21 cellular contexts compared by ENCODE assay signal in genomic region chr19:3245050-3245449, GRCh38. TPM values are rescaled to one million over a fixed set of nuclear protein-coding genes. Genes with fewer than 3 reads are reported as not detected.
DNase-seq lines count a peak whose midpoint lies in the region; ATAC-seq, FAIRE-seq and TF ChIP-seq lines count a peak whose summit lies in the region.
"Had no signal": no experiment of that assay in that cellular context is flagged by ENCODE, and none has a peak within 500 bp of the region (broad histone marks: within the 10 kb centered on the region; RNA-seq: fewer than 3 reads in every experiment).

No MANE protein-coding gene starts in this region.

- no peak overlapping the region for H3K4me3 Mint-ChIP-seq in naive thymus-derived CD8-positive, alpha-beta T cell
- H3K4me3 Mint-ChIP-seq: CD4-positive, alpha-beta memory T cell; GM23338 had no signal

- in situ Hi-C loops in GM13976 (cut with MboI; ENCODE audit: low sequenced_read_pairs, unreplicated experiment): no loop called here

- H2BK20ac ChIP-seq in H1 (ENCODE audit: low read length): no peak overlapping the region

- POLR2A ChIA-PET in HEK293 (lab: Yijun Ruan, JAX) (interaction anchor here (0.6 kb wide), 1 partner anchor 8 kb away, joined by 3 read pairs; no protein-coding TSS in a partner anchor), H1 (lab: Charles Lee; ENCODE audit: partially characterized antibody) (interaction anchor here (0.6 to 1.4 kb wide), 3 partner anchors 11 to 33 kb away, joined by 3 to 7 read pairs (median 3); no protein-coding TSS in a partner anchor)
- POLR2A ChIA-PET in naive thymus-derived CD8-positive, alpha-beta T cell (lab: Charles Lee): no interaction called here

- ATAC-seq in left ventricle myocardium superior: no peak
- ATAC-seq in naive thymus-derived CD8-positive, alpha-beta T cell: no peak
- ATAC-seq: GM23338 had no signal

- H4K8ac ChIP-seq in H1 (ENCODE audit: extremely low read depth, insufficient read depth, low read length): no peak overlapping the region
- no peak overlapping the region for H4K8ac ChIP-seq in trophoblast cell (ENCODE audit: low read depth, low read length)

- peaks cover 10% of the 10 kb centered on the region; the same call in 1 of the 2 replicates for H3K79me1 ChIP-seq in H1 (ENCODE audit: low read depth, low read length)
- H3K79me1 ChIP-seq in trophoblast cell (ENCODE audit: low read length): no peaks in the 10 kb centered on the region

- no peak overlapping the region; a peak in 1 of 7 replicates for H3K9ac ChIP-seq in H1 (replicated peaks in 1 of 4; ENCODE audit: extremely low read depth in 1 of 4, low read depth in 3 of 4, low read length in 3 of 4)
- no peak overlapping the region for H3K9ac ChIP-seq in trophoblast cell (ENCODE audit: low read length)

- peaks cover 12% of the 10 kb centered on the region for H3K23me2 ChIP-seq in H1 (ENCODE audit: low read depth, low read length)

- H3K14ac ChIP-seq in H1 (ENCODE audit: insufficient read length) (no peak overlapping the region), trophoblast cell (ENCODE audit: low read length) (no peak overlapping the region)

- H4K20me1 ChIP-seq in H1 (replicated peaks in 1 of 2; ENCODE audit: control insufficient read depth in 1 of 2, insufficient read depth in 2 of 2, low read length in 2 of 2): peaks cover 7 to 21% of the 10 kb centered on the region in 2 experiments

- H3K4me2 ChIP-seq in H1 (ENCODE audit: insufficient read depth in 1 of 2, low read depth in 2 of 2, low read length in 2 of 2): no peak overlapping the region; a peak in 1 of 4 replicates
- no peak overlapping the region for H3K4me2 ChIP-seq in trophoblast cell (ENCODE audit: low read length)
- H3K4me2 ChIP-seq: GM23338 had no signal

- H2BK5ac ChIP-seq in H1 (ENCODE audit: low read depth, low read length) (no peak overlapping the region; the same call in 1 of the 2 replicates), trophoblast cell (ENCODE audit: low read depth, low read length, poor library complexity) (no peak overlapping the region)

- TF ChIP-seq CTCF in HEK293 (tag by site-specific recombination; IDR thresholded peaks at IDR 0.05) (no peak; the same call in 1 of the 2 replicates), H1 (IDR thresholded peaks at IDR 0.05; ENCODE audit: control extremely low read depth in 1 of 3, insufficient read depth in 1 of 3, low read depth in 1 of 3, low read length in 3 of 3) (no peak), GM13976 (IDR thresholded peaks at IDR 0.05; ENCODE audit: borderline replicate concordance, control extremely low read depth, extremely low read depth, insufficient read depth, missing control alignments) (no peak)

- H3K4me1 ChIP-seq in HEK293 (ENCODE audit: control insufficient read depth, insufficient read depth, low read length) (no peaks in the 10 kb centered on the region), H1 (replicated peaks in 1 of 4; ENCODE audit: control insufficient read depth in 3 of 4, insufficient read depth in 4 of 4, low read length in 3 of 4) (peaks cover 0 to 3% (median 0%) of the 10 kb centered on the region in 4 experiments; a peak in 1 of 7 replicates), trophoblast cell (ENCODE audit: control insufficient read depth in 1 of 2, insufficient read depth in 2 of 2, low read length in 2 of 2) (no peaks in the 10 kb centered on the region)
- H3K4me1 ChIP-seq: HAP-1 had no signal

- H4K91ac ChIP-seq in H1 (replicated peaks; ENCODE audit: insufficient read length, low read length) (no peak overlapping the region), trophoblast cell (ENCODE audit: low read depth, low read length) (no peak overlapping the region)

- no peak overlapping the region for H3K4me3 ChIP-seq in HEK293 (ENCODE audit: low read depth, low read length)
- no peak overlapping the region for H3K4me3 ChIP-seq in H1 (ENCODE audit: extremely low read depth in 1 of 4, insufficient read depth in 2 of 4, low read depth in 3 of 4, low read length in 4 of 4)
- peak overlapping the region; percentile 38 for H3K4me3 ChIP-seq in trophoblast cell (ENCODE audit: low read depth, low read length)
- H3K4me3 ChIP-seq: GM23338, HAP-1 had no signal

- H3K18ac ChIP-seq in H1 (ENCODE audit: extremely low read depth, low read length) (no peak overlapping the region), trophoblast cell (ENCODE audit: low read length) (no peak overlapping the region)

- H3K27ac Mint-ChIP-seq in naive thymus-derived CD8-positive, alpha-beta T cell: no peak overlapping the region
- H3K27ac Mint-ChIP-seq: CD4-positive, alpha-beta memory T cell; GM23338 had no signal

- H4K5ac ChIP-seq in H1 (ENCODE audit: insufficient read length, low read depth, low read length): no peak overlapping the region

- H2AFZ ChIP-seq in H1 (ENCODE audit: low read length) (no peak overlapping the region), trophoblast cell (ENCODE audit: insufficient read depth, low read length, poor library complexity) (no peak overlapping the region)
- H2AFZ ChIP-seq: GM23338 had no signal

- H3K79me2 ChIP-seq in H1 (ENCODE audit: control insufficient read depth in 1 of 2, insufficient read depth in 2 of 2, low read length in 2 of 2): no peaks in the 10 kb centered on the region
- no peaks in the 10 kb centered on the region for H3K79me2 ChIP-seq in trophoblast cell (ENCODE audit: control insufficient read depth, insufficient read depth, low read length, poor library complexity)

- H3K36me3 ChIP-seq in HEK293 (ENCODE audit: control insufficient read depth in 2 of 2, insufficient read depth in 1 of 2, low read length in 2 of 2) (no peaks in the 10 kb centered on the region), H1 (ENCODE audit: control insufficient read depth in 2 of 4, insufficient read depth in 4 of 4, low read length in 3 of 4) (peaks cover 0 to 4% (median 0%) of the 10 kb centered on the region in 4 experiments; a peak in 1 of 8 replicates), trophoblast cell (ENCODE audit: control insufficient read depth in 1 of 2, insufficient read depth in 2 of 2, low read length in 2 of 2) (no peaks in the 10 kb centered on the region)
- H3K36me3 ChIP-seq: HAP-1 had no signal

- H4K12ac ChIP-seq in trophoblast cell (ENCODE audit: low read depth, low read length): no peak overlapping the region

- H3K27ac ChIP-seq in HEK293 (ENCODE audit: extremely low read depth, low read depth, low read length): no peak overlapping the region
- no peak overlapping the region for H3K27ac ChIP-seq in H1 (ENCODE audit: low read depth, low read length)
- H3K27ac ChIP-seq in trophoblast cell (ENCODE audit: low read depth, low read length): no peak overlapping the region

- no peaks in the 10 kb centered on the region for H3K36me3 Mint-ChIP-seq in naive thymus-derived CD8-positive, alpha-beta T cell
- H3K36me3 Mint-ChIP-seq: CD4-positive, alpha-beta memory T cell had no signal

- WGBS in H1 (ENCODE audit: extremely low coverage in 1 of 2, insufficient coverage in 1 of 2, insufficient read length in 1 of 2, insufficient replicate concordance in 2 of 2, low coverage in 1 of 2, low lambda C conversion rate in 2 of 2, missing lambda C conversion rate in 1 of 2), 2 experiments: 82% methylated on average over 9 of the region's 9 CpGs; no CpG with 5 or more reads in 1 of the 2 experiments
- WGBS in trophoblast cell (ENCODE audit: extremely low coverage, insufficient coverage, insufficient read length): no CpG with 5 or more reads among the region's 9 CpGs

- no peaks in the 10 kb centered on the region for H3K4me1 Mint-ChIP-seq in naive thymus-derived CD8-positive, alpha-beta T cell
- H3K4me1 Mint-ChIP-seq: CD4-positive, alpha-beta memory T cell had no signal

- intact Hi-C loops in left ventricle myocardium superior (cut with micrococcal nuclease): no loop called here

- H2AK5ac ChIP-seq in H1 (ENCODE audit: low read depth, low read length) (peak overlapping the region; percentile 57; the same call in 1 of the 2 replicates), trophoblast cell (ENCODE audit: low read length) (no peak overlapping the region)

- FAIRE-seq in HTR-8/SVneo (lab: Jason Lieb, UNC): peak; percentile 97
- FAIRE-seq in H1 (lab: Jason Lieb, UNC): no peak
- FAIRE-seq: GM12892, GM19239, H54 had no signal

- H2BK15ac ChIP-seq in H1 (ENCODE audit: low read length): no peak overlapping the region

- H3K56ac ChIP-seq in H1 (replicated peaks; ENCODE audit: insufficient read length, low read depth, low read length): peak overlapping the region; percentile 57

- H2BK120ac ChIP-seq in H1 (replicated peaks; ENCODE audit: low read depth, low read length): no peak overlapping the region
- no peak overlapping the region for H2BK120ac ChIP-seq in trophoblast cell (ENCODE audit: insufficient read depth, low read length, poor library complexity)

- H3K27me3 ChIP-seq in H1 (replicated peaks in 1 of 4; ENCODE audit: control insufficient read depth in 3 of 4, extremely low read depth in 1 of 4, insufficient read depth in 3 of 4, low read length in 3 of 4) (peaks cover 0 to 2% (median 0%) of the 10 kb centered on the region in 4 experiments; a peak in 1 of 7 replicates), trophoblast cell (ENCODE audit: insufficient read depth, low read length) (no peaks in the 10 kb centered on the region)

- H3K27me3 Mint-ChIP-seq in naive thymus-derived CD8-positive, alpha-beta T cell: peaks cover 3 to 18% (median 5%) of the 10 kb centered on the region in 5 donors

- no peak overlapping the region for H2BK12ac ChIP-seq in H1 (ENCODE audit: low read depth, low read length)
- no peak overlapping the region for H2BK12ac ChIP-seq in trophoblast cell (ENCODE audit: low read length)

- TF ChIP-seq RAD21 in H1 (IDR thresholded peaks at IDR 0.05 in 1 of 2, conservative IDR thresholded peaks at IDR 0.05 in 1 of 2; ENCODE audit: low read depth in 2 of 2, low read length in 2 of 2): no peak

- DNase-seq in HTR-8/SVneo (ENCODE audit: insufficient read length, low spot score) (no peak), H1 (ENCODE audit: low read depth in 1 of 2, low spot score in 2 of 2) (no peak), trophoblast cell (no peak), left ventricle myocardium superior (no peak), NCI-H345 treated with DMSO at 0.1 percent for 48 hours (lab: John Stamatoyannopoulos, UW; ENCODE audit: unreplicated experiment) (no peak), GM13976 (ENCODE audit: low spot score) (no peak)
- DNase-seq in naive thymus-derived CD8-positive, alpha-beta T cell: no peak
- DNase-seq: C1 segment of cervical spinal cord; Calu3; CD4-positive, alpha-beta memory T cell; COR-L47; DMS53; DMS79 treated with DMSO at 0.1 percent for 48 hours; GF-D8 had no signal

- peak overlapping the region; percentile 99 for H3K23ac ChIP-seq in H1 (ENCODE audit: insufficient read length)
- H3K23ac ChIP-seq in trophoblast cell (ENCODE audit: low read length): peak overlapping the region; percentile 87

- no peaks in the 10 kb centered on the region for H3K9me3 ChIP-seq in HEK293 (ENCODE audit: control insufficient read depth, insufficient read depth, low read depth, low read length)
- no peaks in the 10 kb centered on the region for H3K9me3 ChIP-seq in H1 (ENCODE audit: insufficient read depth in 2 of 2, low read depth in 1 of 2, low read length in 1 of 2)
- H3K9me3 ChIP-seq in trophoblast cell (ENCODE audit: insufficient read depth, low read depth, low read length): peaks cover 17% of the 10 kb centered on the region
- H3K9me3 ChIP-seq: HAP-1 had no signal

- H3K4ac ChIP-seq in H1 (replicated peaks; ENCODE audit: insufficient read length, low read depth, low read length) (peak overlapping the region; percentile 97), trophoblast cell (ENCODE audit: low read depth, low read length) (no peak overlapping the region)

- H3K9me3 Mint-ChIP-seq in naive thymus-derived CD8-positive, alpha-beta T cell: no peaks in the 10 kb centered on the region
- H3K9me3 Mint-ChIP-seq: CD4-positive, alpha-beta memory T cell; GM23338 had no signal

- CTCF ChIA-PET in HEK293 (lab: Yijun Ruan, JAX): no interaction called here
- CTCF ChIA-PET in H1 (lab: Charles Lee; ENCODE audit: partially characterized antibody): interaction anchor here (0.6 to 1.2 kb wide), 4 partner anchors 9 to 150 kb away, joined by 3 to 4 read pairs (median 3); no protein-coding TSS in a partner anchor

- TF ChIP-seq EP300 in H1 (IDR thresholded peaks at IDR 0.05; ENCODE audit: borderline replicate concordance in 1 of 2, low read depth in 2 of 2, low read length in 2 of 2): no peak

- no peak for TF ChIP-seq POLR2A in H1 (IDR thresholded peaks at IDR 0.05; ENCODE audit: control extremely low read depth in 1 of 2, low read depth in 2 of 2, low read length in 2 of 2)

RNA-seq across cellular contexts. Expression of gene CELF5, which starts 20.6 kb away (rescaled TPM):
- 9.8 and 9.9 TPM in 2 replicates for total RNA-seq in H1 (2021; fragmentation: NEBNext Ultra II Directional; extraction: Animal tissue kit (Norgen Biotek cat#: 25700))
- 15.0 and 18.2 TPM in 2 replicates for polyA plus RNA-seq in H1 (2011; rRNA removed)
- 15.4 TPM for polyA plus RNA-seq in H1 (2011; cell fraction: cytosol; rRNA removed)
- polyA plus RNA-seq in H1 (2011; cell fraction: nucleus; rRNA removed): 43.5 TPM
- 9.0 to 15.7 TPM (median 12.5 TPM) in 4 replicates for polyA plus RNA-seq in H1 (2012, experiment 1 of 2)
- polyA plus RNA-seq in H1 (2012, experiment 2 of 2): 6.1 TPM
- 11.1 TPM for polyA plus RNA-seq in H1 (2013, experiment 1 of 2)
- polyA plus RNA-seq in H1 (2013, experiment 2 of 2): 10.4 TPM
- polyA minus RNA-seq in H1 (2011; rRNA and poly(A)+ RNA removed): 4.4 and 4.7 TPM in 2 replicates
- polyA minus RNA-seq in H1 (2011; cell fraction: cytosol; rRNA and poly(A)+ RNA removed): 4.8 TPM
- polyA minus RNA-seq in H1 (2011; cell fraction: nucleus; rRNA and poly(A)+ RNA removed): 11.7 TPM
- polyA plus RNA-seq in trophoblast cell (2013): 0.16 and 0.22 TPM in 2 replicates
- total RNA-seq in left ventricle myocardium superior: not detected
- total RNA-seq in naive thymus-derived CD8-positive, alpha-beta T cell: under 1 TPM; 0.23 to 0.41 TPM
- polyA plus RNA-seq in naive thymus-derived CD8-positive, alpha-beta T cell: not detected
- total RNA-seq: A172 had no signal

RNA-seq across cellular contexts. Expression of gene NCLN, which starts 59.3 kb away (rescaled TPM):
- total RNA-seq in H1 (2021; fragmentation: NEBNext Ultra II Directional; extraction: Animal tissue kit (Norgen Biotek cat#: 25700)): 103 and 105 TPM in 2 replicates
- polyA plus RNA-seq in H1 (2011; rRNA removed): 89.2 and 119 TPM in 2 replicates
- polyA plus RNA-seq in H1 (2011; cell fraction: cytosol; rRNA removed): 75.6 TPM
- 144 TPM for polyA plus RNA-seq in H1 (2011; cell fraction: nucleus; rRNA removed)
- 69.2 to 103 TPM (median 103 TPM) in 4 replicates for polyA plus RNA-seq in H1 (2012, experiment 1 of 2)
- 80.4 TPM for polyA plus RNA-seq in H1 (2012, experiment 2 of 2)
- polyA plus RNA-seq in H1 (2013, experiment 1 of 2): 121 TPM
- 121 TPM for polyA plus RNA-seq in H1 (2013, experiment 2 of 2)
- 50.0 and 55.6 TPM in 2 replicates for polyA minus RNA-seq in H1 (2011; rRNA and poly(A)+ RNA removed)
- 68.7 TPM for polyA minus RNA-seq in H1 (2011; cell fraction: cytosol; rRNA and poly(A)+ RNA removed)
- polyA minus RNA-seq in H1 (2011; cell fraction: nucleus; rRNA and poly(A)+ RNA removed): 52.1 TPM
- 46.0 and 49.1 TPM in 2 replicates for polyA plus RNA-seq in trophoblast cell (2013)
- total RNA-seq in left ventricle myocardium superior: 27.8 TPM
- total RNA-seq in naive thymus-derived CD8-positive, alpha-beta T cell: 10 to 100 TPM; 59.7 to 63.0 TPM
- polyA plus RNA-seq in naive thymus-derived CD8-positive, alpha-beta T cell: 10 to 100 TPM; 23.9 to 44.7 (median 25.5) TPM
